In genomic region chr9:110825129-110825528, GRCh38 we compare ENCODE assay signal across 5 cellular contexts.
DNase-seq lines count a peak whose midpoint lies in the region; ATAC-seq and TF ChIP-seq lines count a peak whose summit lies in the region.
"Not testable (repeated sequence)": the region's sequence is repeated elsewhere in the genome, so short reads cannot be mapped to it uniquely, and the experiment has no call there.

No MANE protein-coding gene starts in this region.

- not testable (repeated sequence) for H3K4me3 ChIP-seq in Caco-2 (ENCODE audit: low read depth, low read length); IMR-90 (ENCODE audit: insufficient read depth, low read depth, low read length)

- not testable (repeated sequence) for DNase-seq in Caco-2; IMR-90; chondrocyte (ENCODE audit: low spot score); progenitor cell of endocrine pancreas (ENCODE audit: low spot score, unreplicated experiment)

- TF ChIP-seq RAD21 in IMR-90 (IDR thresholded peaks at IDR 0.05; ENCODE audit: low read length), result not testable (repeated sequence)

- not testable (repeated sequence) for H4K91ac ChIP-seq in IMR-90 (ENCODE audit: insufficient read depth, low read depth, low read length)

- H3K79me1 ChIP-seq in IMR-90 (ENCODE audit: low read depth in 1 of 2, low read length in 2 of 2), result not testable (repeated sequence)

- H3K18ac ChIP-seq in IMR-90 (ENCODE audit: low read depth, low read length), result not testable (repeated sequence)

- not testable (repeated sequence) for H3K23ac ChIP-seq in IMR-90 (ENCODE audit: low read depth, low read length)

- in situ Hi-C loops in IMR-90 (cut with MboI; ENCODE audit: low sequenced_read_pairs), result not testable (repeated sequence)

- not testable (repeated sequence) for H3K36me3 ChIP-seq in Caco-2 (ENCODE audit: control insufficient read depth, insufficient read depth, low read length); IMR-90 (ENCODE audit: control insufficient read depth, insufficient read depth, low read length)

- intact Hi-C loops in Caco-2 (cut with micrococcal nuclease; ENCODE audit: unreplicated experiment), result loop anchor here (5.0 to 10.0 kb wide), 3 partner anchors 87 to 212 kb away; partner anchors contain the start of gene LPAR1
- intact Hi-C loops in IMR-90 (cut with micrococcal nuclease), result not testable (repeated sequence)

- CTCF ChIA-PET in Caco-2 (lab: Charles Lee); IMR-90 (lab: Yijun Ruan, JAX): not testable (repeated sequence)

- not testable (repeated sequence) for TF ChIP-seq POLR2A in IMR-90 (IDR thresholded peaks at IDR 0.05; ENCODE audit: low read depth, low read length)

- peaks cover 32% of the 10 kb centered on the region for H3K9me3 Mint-ChIP-seq in Caco-2 (ENCODE audit: unreplicated experiment)
- H3K9me3 Mint-ChIP-seq in chondrocyte (ENCODE audit: low read depth), result peaks cover 10% of the 10 kb centered on the region
- H3K9me3 Mint-ChIP-seq in progenitor cell of endocrine pancreas (ENCODE audit: low read depth), result peaks cover 18% of the 10 kb centered on the region

- TF ChIP-seq CTCF in Caco-2 (IDR thresholded peaks at IDR 0.05; ENCODE audit: insufficient read depth in 1 of 2, low read depth in 1 of 2, low read length in 1 of 2, severe bottlenecking in 1 of 2, unreplicated experiment in 1 of 2); IMR-90 (conservative IDR thresholded peaks at IDR 0.05; ENCODE audit: low read depth, low read length); chondrocyte (IDR thresholded peaks at IDR 0.05); progenitor cell of endocrine pancreas (IDR thresholded peaks at IDR 0.05; ENCODE audit: unreplicated experiment): not testable (repeated sequence)

- H2BK15ac ChIP-seq in IMR-90 (ENCODE audit: low read depth, low read length), result not testable (repeated sequence)

- H3K27ac ChIP-seq in IMR-90 (ENCODE audit: insufficient read depth, low read length), result not testable (repeated sequence)

- H2BK120ac ChIP-seq in IMR-90 (ENCODE audit: low read depth, low read length), result not testable (repeated sequence)

- H3K27ac Mint-ChIP-seq in Caco-2 (ENCODE audit: unreplicated experiment) (peak overlapping the region; percentile 84), chondrocyte (ENCODE audit: unreplicated experiment) (peak overlapping the region; percentile 29), progenitor cell of endocrine pancreas (peak overlapping the region; percentile 34)

- not testable (repeated sequence) for H3K27me3 Mint-ChIP-seq in Caco-2 (ENCODE audit: insufficient read depth, unreplicated experiment); chondrocyte (ENCODE audit: low read depth); progenitor cell of endocrine pancreas

- H3K56ac ChIP-seq in IMR-90 (ENCODE audit: extremely low read depth, insufficient read depth, low read length), result not testable (repeated sequence)

- H3K4me1 Mint-ChIP-seq in Caco-2 (ENCODE audit: low read depth, unreplicated experiment), result peaks cover 30% of the 10 kb centered on the region
- H3K4me1 Mint-ChIP-seq in chondrocyte (ENCODE audit: low read depth); progenitor cell of endocrine pancreas (ENCODE audit: low read depth): not testable (repeated sequence)

- H4K5ac ChIP-seq in IMR-90 (ENCODE audit: low read depth, low read length), result not testable (repeated sequence)

- dilution Hi-C loops in IMR-90 (cut with HindIII; ENCODE audit: low sequenced_read_pairs, unreplicated experiment), result not testable (repeated sequence)

- POLR2A ChIA-PET in Caco-2 (lab: Charles Lee); IMR-90 (lab: Charles Lee; ENCODE audit: unreplicated experiment): not testable (repeated sequence)

- H2AK9ac ChIP-seq in IMR-90 (replicated peaks; ENCODE audit: low read depth, low read length, poor library complexity), result not testable (repeated sequence)

- H3K9ac ChIP-seq in IMR-90 (ENCODE audit: low read depth, low read length), result not testable (repeated sequence)

- H3K9me1 ChIP-seq in IMR-90 (ENCODE audit: insufficient read depth, low read length), result not testable (repeated sequence)

- H3K36me3 Mint-ChIP-seq in Caco-2 (ENCODE audit: insufficient read depth, unreplicated experiment); chondrocyte (ENCODE audit: low read depth); progenitor cell of endocrine pancreas (ENCODE audit: insufficient read depth): not testable (repeated sequence)

- H2AK5ac ChIP-seq in IMR-90 (ENCODE audit: low read depth, low read length), result not testable (repeated sequence)

- not testable (repeated sequence) for H2BK20ac ChIP-seq in IMR-90 (ENCODE audit: low read depth, low read length)

- H2AFZ ChIP-seq in IMR-90 (replicated peaks; ENCODE audit: low read length, poor library complexity), result not testable (repeated sequence)

- H3K4me3 Mint-ChIP-seq in Caco-2 (ENCODE audit: unreplicated experiment); chondrocyte (ENCODE audit: unreplicated experiment); progenitor cell of endocrine pancreas (ENCODE audit: low read depth): not testable (repeated sequence)

- H3K27me3 ChIP-seq in Caco-2 (replicated peaks; ENCODE audit: control insufficient read depth, insufficient read depth, low read length); IMR-90 (ENCODE audit: control insufficient read depth, insufficient read depth, low read length): not testable (repeated sequence)

- H2BK5ac ChIP-seq in IMR-90 (ENCODE audit: low read depth, low read length, poor library complexity, severe bottlenecking), result not testable (repeated sequence)

- ATAC-seq in IMR-90 (ENCODE audit: low read depth), result peak; percentile 84; the same call in 1 of the 2 replicates
- ATAC-seq in SK-N-SH treated with all-trans-retinoic acid at 6 μM for 48 hours, result not testable (repeated sequence)

- H4K8ac ChIP-seq in IMR-90 (ENCODE audit: low read depth in 2 of 2, low read length in 2 of 2), result not testable (repeated sequence)

- BruUV-seq in Caco-2 (replicated peaks; lab: Mats Ljungman, UMichigan); IMR-90 (replicated peaks; lab: Mats Ljungman, UMichigan): not testable (repeated sequence)

- not testable (repeated sequence) for H4K20me1 ChIP-seq in IMR-90 (ENCODE audit: insufficient read depth, low read length)

- not testable (repeated sequence) for H3K4me2 ChIP-seq in IMR-90 (ENCODE audit: low read depth, low read length)

- peaks cover 26% of the 10 kb centered on the region for H3K4me1 ChIP-seq in Caco-2
- H3K4me1 ChIP-seq in IMR-90 (ENCODE audit: control insufficient read depth, insufficient read depth, low read length), result not testable (repeated sequence)

- not testable (repeated sequence) for H3K14ac ChIP-seq in IMR-90 (replicated peaks; ENCODE audit: low read depth, low read length)

- peaks cover 19% of the 10 kb centered on the region for H3K9me3 ChIP-seq in Caco-2
- H3K9me3 ChIP-seq in IMR-90 (ENCODE audit: control insufficient read depth, insufficient read depth, low read length), result not testable (repeated sequence)

- not testable (repeated sequence) for H3K4ac ChIP-seq in IMR-90 (ENCODE audit: low read depth, low read length)

TF ChIP-seq in SK-N-SH treated with all-trans-retinoic acid at 6 μM for 48 hours, 23 proteins besides CTCF, POLR2A, EP300 and RAD21:
- TF ChIP-seq ZNF8 (CRISPR knock-in tag; IDR thresholded peaks at IDR 0.05), result peak; percentile 65; the same call in 1 of the 2 replicates

Comparison
In these comparisons a context has a peak if more than half of its experiments do, and no peak if none do; other contexts are left out.
1. H3K27ac Mint-ChIP-seq: peak in every context shown above with its lines; median percentile 84 in Caco-2; 34 in progenitor cell of endocrine pancreas; 29 in chondrocyte.